1 cellular context compared by ENCODE assay signal in genomic region chr10:60389413-60390009, GRCh38.
TF ChIP-seq lines count a peak whose summit lies in the region.

ANK3 (minus strand) TSS chr10:60389875; CDS start chr10:60389538, 337 bp downstream.

TF ChIP-seq in HepG2, 621 proteins besides CTCF, POLR2A, EP300 and RAD21 (continued from another document):
- TF ChIP-seq, protein P1, sequence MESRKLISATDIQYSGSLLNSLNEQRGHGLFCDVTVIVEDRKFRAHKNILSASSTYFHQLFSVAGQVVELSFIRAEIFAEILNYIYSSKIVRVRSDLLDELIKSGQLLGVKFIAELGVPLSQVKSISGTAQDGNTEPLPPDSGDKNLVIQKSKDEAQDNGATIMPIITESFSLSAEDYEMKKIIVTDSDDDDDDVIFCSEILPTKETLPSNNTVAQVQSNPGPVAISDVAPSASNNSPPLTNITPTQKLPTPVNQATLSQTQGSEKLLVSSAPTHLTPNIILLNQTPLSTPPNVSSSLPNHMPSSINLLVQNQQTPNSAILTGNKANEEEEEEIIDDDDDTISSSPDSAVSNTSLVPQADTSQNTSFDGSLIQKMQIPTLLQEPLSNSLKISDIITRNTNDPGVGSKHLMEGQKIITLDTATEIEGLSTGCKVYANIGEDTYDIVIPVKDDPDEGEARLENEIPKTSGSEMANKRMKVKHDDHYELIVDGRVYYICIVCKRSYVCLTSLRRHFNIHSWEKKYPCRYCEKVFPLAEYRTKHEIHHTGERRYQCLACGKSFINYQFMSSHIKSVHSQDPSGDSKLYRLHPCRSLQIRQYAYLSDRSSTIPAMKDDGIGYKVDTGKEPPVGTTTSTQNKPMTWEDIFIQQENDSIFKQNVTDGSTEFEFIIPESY (CRISPR knock-in tag; IDR thresholded peaks at IDR 0.05), result no peak
- TF ChIP-seq GTF2F1 (IDR thresholded peaks at IDR 0.05; ENCODE audit: low read length) (no peak), KDM4B (CRISPR knock-in tag; IDR thresholded peaks at IDR 0.05) (no peak), TCF7 (IDR thresholded peaks at IDR 0.05; ENCODE audit: low read depth) (no peak), ZMYM3 (CRISPR knock-in tag; IDR thresholded peaks at IDR 0.05) (no peak), KAT8 (CRISPR knock-in tag; IDR thresholded peaks at IDR 0.05) (no peak), ZFP36L2 (CRISPR knock-in tag; IDR thresholded peaks at IDR 0.05) (no peak)
TF ChIP-seq in HepG2: peak in this region for 0.
